16 cellular contexts compared by ENCODE assay signal in genomic region chr1:231861541-231862481, GRCh38.
DNase-seq lines count a peak whose midpoint lies in the region; ATAC-seq and TF ChIP-seq lines count a peak whose summit lies in the region.
"Had no signal": no experiment of that assay in that cellular context is flagged by ENCODE, and none has a peak within 500 bp of the region (broad histone marks: within the 10 kb centered on the region; RNA-seq: fewer than 3 reads in every experiment).

No MANE protein-coding gene starts in this region.

- no peak overlapping the region for H3K27ac Mint-ChIP-seq in CD8-positive, alpha-beta T cell
- H3K27ac Mint-ChIP-seq in WTC11: no peak overlapping the region
- no peak overlapping the region for H3K27ac Mint-ChIP-seq in CD4-positive, alpha-beta T cell
- H3K27ac Mint-ChIP-seq: activated naive CD4-positive, alpha-beta T cell treated with anti-CD3 and anti-CD28 coated beads, Interleukin-2, amount 10 ng/mL, durations not matched to agents 7 days and 5 days had no signal

- no peak overlapping the region for H2AK5ac ChIP-seq in mesenchymal stem cell (ENCODE audit: low read length, severe bottlenecking)

- 87% methylated on average over 4 of the region's 7 CpGs for WGBS in mesenchymal stem cell

- H2BK120ac ChIP-seq in mesenchymal stem cell (ENCODE audit: low read depth, low read length): no peak overlapping the region

- peak overlapping the region; percentile 71 for H2BK5ac ChIP-seq in mesenchymal stem cell (ENCODE audit: low read depth, low read length, poor library complexity, severe bottlenecking)

- no peak overlapping the region for H4K8ac ChIP-seq in mesenchymal stem cell (ENCODE audit: low read length)

- H3K18ac ChIP-seq in mesenchymal stem cell (ENCODE audit: low read depth in 1 of 2, low read length in 2 of 2): no peak overlapping the region

- H3K9ac ChIP-seq in mesenchymal stem cell (ENCODE audit: low read length): peak overlapping the region; percentile 65
- H3K9ac ChIP-seq: BLaER1 had no signal

- H3K9me3 ChIP-seq in CD8-positive, alpha-beta T cell (ENCODE audit: low read length): no peaks in the 10 kb centered on the region
- H3K9me3 ChIP-seq in mesenchymal stem cell (ENCODE audit: control insufficient read depth, low read length) (no peaks in the 10 kb centered on the region), BE2C (no peaks in the 10 kb centered on the region)
- no peaks in the 10 kb centered on the region for H3K9me3 ChIP-seq in CD4-positive, alpha-beta T cell (ENCODE audit: control insufficient read depth, low read length)
- H3K9me3 ChIP-seq: BLaER1, colonic mucosa, esophagus squamous epithelium had no signal

- no peak overlapping the region for H2AFZ ChIP-seq in mesenchymal stem cell (ENCODE audit: low read depth, low read length)

- H3K36me3 Mint-ChIP-seq in CD8-positive, alpha-beta T cell: no peaks in the 10 kb centered on the region
- no peaks in the 10 kb centered on the region for H3K36me3 Mint-ChIP-seq in WTC11
- peaks cover 3% of the 10 kb centered on the region for H3K36me3 Mint-ChIP-seq in CD4-positive, alpha-beta T cell (ENCODE audit: low read depth)
- H3K36me3 Mint-ChIP-seq: activated naive CD4-positive, alpha-beta T cell treated with anti-CD3 and anti-CD28 coated beads, Interleukin-2, amount 10 ng/mL, durations not matched to agents 7 days and 5 days had no signal

- peaks cover 14% of the 10 kb centered on the region for H3K4me1 Mint-ChIP-seq in CD8-positive, alpha-beta T cell (ENCODE audit: low read depth)
- peaks cover 6% of the 10 kb centered on the region for H3K4me1 Mint-ChIP-seq in WTC11
- peaks cover 33% of the 10 kb centered on the region for H3K4me1 Mint-ChIP-seq in CD4-positive, alpha-beta T cell (ENCODE audit: low read depth)

- H3K14ac ChIP-seq in mesenchymal stem cell (ENCODE audit: low read length in 2 of 2): no peak overlapping the region

- H4K91ac ChIP-seq in mesenchymal stem cell (ENCODE audit: low read length): no peak overlapping the region

- no peak for DNase-seq in CD8-positive, alpha-beta T cell
- peak; percentile 10 for DNase-seq in OCI-M1 (lab: John Stamatoyannopoulos, UW)
- peak; percentile 23 for DNase-seq in epithelial cell of esophagus (ENCODE audit: low read depth)
- peak; percentile 44 for DNase-seq in mesenchymal stem cell
- DNase-seq in WTC11 (ENCODE audit: low spot score): no peak
- no peak for DNase-seq in CD4-positive, alpha-beta T cell
- no peak for DNase-seq in BE2C
- DNase-seq: activated naive CD4-positive, alpha-beta T cell treated with anti-CD3 and anti-CD28 coated beads, Interleukin-2, amount 10 ng/mL, durations not matched to agents 7 days and 5 days; colonic mucosa; esophagus squamous epithelium; GOT3; NCI-H2029 treated with DMSO at 0.1 percent for 48 hours; stimulated activated naive CD4-positive, alpha-beta T cell treated with Interleukin-2 at 50 U/mL for 16 hours; WERI-Rb-1 had no signal

- H3K9me3 Mint-ChIP-seq in CD8-positive, alpha-beta T cell: no peaks in the 10 kb centered on the region
- H3K9me3 Mint-ChIP-seq in WTC11: no peaks in the 10 kb centered on the region
- H3K9me3 Mint-ChIP-seq in CD4-positive, alpha-beta T cell: no peaks in the 10 kb centered on the region
- H3K9me3 Mint-ChIP-seq: activated naive CD4-positive, alpha-beta T cell treated with anti-CD3 and anti-CD28 coated beads, Interleukin-2, amount 10 ng/mL, durations not matched to agents 7 days and 5 days had no signal

- peak; percentile 29 for ATAC-seq in CD8-positive, alpha-beta T cell
- no peak for ATAC-seq in WTC11
- no peak for ATAC-seq in CD4-positive, alpha-beta T cell (ENCODE audit: poor library complexity)
- no peak for ATAC-seq in GM18520 (IDR thresholded peaks at IDR 0.05; ENCODE audit: unreplicated experiment)

- no peak overlapping the region for H3K4ac ChIP-seq in mesenchymal stem cell (ENCODE audit: low read depth in 1 of 2, low read length in 2 of 2)

- H3K4me1 ChIP-seq in CD8-positive, alpha-beta T cell (ENCODE audit: insufficient read depth, low read length): no peaks in the 10 kb centered on the region
- peaks cover 2% of the 10 kb centered on the region for H3K4me1 ChIP-seq in mesenchymal stem cell (ENCODE audit: control insufficient read depth, insufficient read depth, low read depth, low read length)
- peaks cover 5% of the 10 kb centered on the region for H3K4me1 ChIP-seq in BE2C
- H3K4me1 ChIP-seq: BLaER1, colonic mucosa had no signal

- H3K79me1 ChIP-seq in mesenchymal stem cell (replicated peaks; ENCODE audit: low read length, poor library complexity, severe bottlenecking): peaks cover 23% of the 10 kb centered on the region

- no peaks in the 10 kb centered on the region for H3K27me3 Mint-ChIP-seq in CD8-positive, alpha-beta T cell (ENCODE audit: low read depth)
- no peaks in the 10 kb centered on the region; the same call in none of the 2 replicates for H3K27me3 Mint-ChIP-seq in WTC11 (ENCODE audit: low read depth)
- H3K27me3 Mint-ChIP-seq in CD4-positive, alpha-beta T cell: no peaks in the 10 kb centered on the region
- H3K27me3 Mint-ChIP-seq: activated naive CD4-positive, alpha-beta T cell treated with anti-CD3 and anti-CD28 coated beads, Interleukin-2, amount 10 ng/mL, durations not matched to agents 7 days and 5 days had no signal

- no peaks in the 10 kb centered on the region for H3K27me3 ChIP-seq in CD8-positive, alpha-beta T cell (ENCODE audit: insufficient read depth, low read length)
- no peaks in the 10 kb centered on the region for H3K27me3 ChIP-seq in mesenchymal stem cell (ENCODE audit: control insufficient read depth in 1 of 2, insufficient read depth in 1 of 2, low read length in 2 of 2)
- no peaks in the 10 kb centered on the region for H3K27me3 ChIP-seq in CD4-positive, alpha-beta T cell (ENCODE audit: control insufficient read depth, insufficient read depth, low read length)
- H3K27me3 ChIP-seq in BE2C: no peaks in the 10 kb centered on the region
- H3K27me3 ChIP-seq: BLaER1, colonic mucosa, esophagus squamous epithelium had no signal

- no peak overlapping the region for H3K4me3 Mint-ChIP-seq in CD8-positive, alpha-beta T cell
- no peak overlapping the region for H3K4me3 Mint-ChIP-seq in WTC11
- no peak overlapping the region for H3K4me3 Mint-ChIP-seq in CD4-positive, alpha-beta T cell
- H3K4me3 Mint-ChIP-seq: activated naive CD4-positive, alpha-beta T cell treated with anti-CD3 and anti-CD28 coated beads, Interleukin-2, amount 10 ng/mL, durations not matched to agents 7 days and 5 days had no signal

- no peak overlapping the region for H3K23ac ChIP-seq in mesenchymal stem cell (ENCODE audit: low read length in 2 of 2)

- no peak overlapping the region for H3K4me2 ChIP-seq in mesenchymal stem cell (ENCODE audit: low read length, poor library complexity, severe bottlenecking)
- H3K4me2 ChIP-seq: BLaER1 had no signal

- H3K4me3 ChIP-seq in CD8-positive, alpha-beta T cell (ENCODE audit: low read depth, low read length): no peak overlapping the region
- no peak overlapping the region for H3K4me3 ChIP-seq in epithelial cell of esophagus (ENCODE audit: low read length)
- H3K4me3 ChIP-seq in mesenchymal stem cell (ENCODE audit: insufficient read depth in 1 of 2, low read depth in 1 of 2, low read length in 2 of 2): no peak overlapping the region
- no peak overlapping the region for H3K4me3 ChIP-seq in BE2C (ENCODE audit: low read depth, low read length)
- H3K4me3 ChIP-seq: BLaER1, colonic mucosa, esophagus squamous epithelium had no signal

- CTCF ChIA-PET in CD8-positive, alpha-beta T cell (lab: Charles Lee): interaction anchor here (1.0 to 1.1 kb wide), 2 partner anchors 70 to 105 kb away, joined by 3 to 5 read pairs; no protein-coding TSS in a partner anchor
- CTCF ChIA-PET in WTC11 (lab: Charles Lee): no interaction called here
- CTCF ChIA-PET in CD4-positive, alpha-beta T cell (lab: Charles Lee): no interaction called here

- TF ChIP-seq CTCF in CD8-positive, alpha-beta T cell (IDR thresholded peaks at IDR 0.05): no peak
- TF ChIP-seq CTCF in epithelial cell of esophagus (IDR thresholded peaks at IDR 0.05; ENCODE audit: insufficient read depth, low read depth, low read length, missing control alignments) (no peak), WTC11 (IDR thresholded peaks at IDR 0.05) (no peak), BE2C (IDR thresholded peaks at IDR 0.05; ENCODE audit: low read depth, low read length) (no peak)
- no peak for TF ChIP-seq CTCF in CD4-positive, alpha-beta T cell (IDR thresholded peaks at IDR 0.05)

- H3K36me3 ChIP-seq in CD8-positive, alpha-beta T cell (ENCODE audit: insufficient read depth, low read length): no peaks in the 10 kb centered on the region
- H3K36me3 ChIP-seq in mesenchymal stem cell (ENCODE audit: control insufficient read depth in 1 of 2, insufficient read depth in 2 of 2, low read depth in 1 of 2, low read length in 2 of 2) (no peaks in the 10 kb centered on the region), BE2C (no peaks in the 10 kb centered on the region)
- H3K36me3 ChIP-seq: BLaER1, colonic mucosa, esophagus squamous epithelium, WERI-Rb-1 had no signal

- H3K27ac ChIP-seq in CD8-positive, alpha-beta T cell (ENCODE audit: low read depth, low read length): no peak overlapping the region
- H3K27ac ChIP-seq in mesenchymal stem cell (ENCODE audit: low read length, poor library complexity, severe bottlenecking): no peak overlapping the region
- no peak overlapping the region for H3K27ac ChIP-seq in CD4-positive, alpha-beta T cell (ENCODE audit: low read depth, low read length)
- H3K27ac ChIP-seq: BLaER1, colonic mucosa, esophagus squamous epithelium, WERI-Rb-1 had no signal

- no peak overlapping the region for H2BK15ac ChIP-seq in mesenchymal stem cell (ENCODE audit: low read depth, poor library complexity, severe bottlenecking)

- H2BK12ac ChIP-seq in mesenchymal stem cell (ENCODE audit: low read length in 2 of 2): no peak overlapping the region

- intact Hi-C loops in CD8-positive, alpha-beta T cell (cut with DNase I, micrococcal nuclease): no loop called here
- intact Hi-C loops in CD4-positive, alpha-beta T cell (cut with DNase I, micrococcal nuclease): loop anchor here in 1 of 2 experiments (10.0 kb wide), 1 partner anchor 943 kb away; the partner anchor contains the start of gene MAP10

- POLR2A ChIA-PET in CD8-positive, alpha-beta T cell (lab: Charles Lee): no interaction called here
- POLR2A ChIA-PET in WTC11 (lab: Charles Lee): no interaction called here
- POLR2A ChIA-PET in CD4-positive, alpha-beta T cell (lab: Charles Lee): interaction anchor here (0.7 kb wide), 1 partner anchor 428 kb away, joined by 3 read pairs; no protein-coding TSS in a partner anchor

TF ChIP-seq in WTC11, 78 proteins besides CTCF, POLR2A, EP300 and RAD21 (continues in another document):
- TF ChIP-seq FOXP1 (CRISPR knock-in tag; IDR thresholded peaks at IDR 0.05; ENCODE audit: borderline replicate concordance): no peak
- TF ChIP-seq TCF7 (CRISPR knock-in tag; IDR thresholded peaks at IDR 0.05; ENCODE audit: low read depth): no peak
- TF ChIP-seq NR3C1 (CRISPR knock-in tag; conservative IDR thresholded peaks at IDR 0.05; ENCODE audit: low read depth): no peak
- TF ChIP-seq SOX15 (CRISPR knock-in tag; IDR thresholded peaks at IDR 0.05): no peak
- no peak for TF ChIP-seq ZMAT4 (CRISPR knock-in tag; IDR thresholded peaks at IDR 0.05)

Comparison
In these comparisons a context has a peak if more than half of its experiments do, and no peak if none do; other contexts are left out.
1. DNase-seq: peak in OCI-M1 (single experiment), epithelial cell of esophagus (single experiment) and mesenchymal stem cell (single experiment); none in CD8-positive, alpha-beta T cell (0 of 7), WTC11 (single experiment), CD4-positive, alpha-beta T cell (0 of 10) and BE2C (single experiment).